Comparison of ENCODE assay signal across 20 cellular contexts in genomic region chr13:70424428-70424827, GRCh38.
DNase-seq lines count a peak whose midpoint lies in the region; ATAC-seq and TF ChIP-seq lines count a peak whose summit lies in the region.
"Had no signal": no experiment of that assay in that cellular context is flagged by ENCODE, and none has a peak within 500 bp of the region (broad histone marks: within the 10 kb centered on the region; RNA-seq: fewer than 3 reads in every experiment).

No MANE protein-coding gene starts in this region.

- no peaks in the 10 kb centered on the region for H3K27me3 Mint-ChIP-seq in T-helper 2 cell treated with Interferon-gamma antibody and Interleukin-4, amounts not matched to agents 5 μg/mL and 100 μg/mL, for 36 hours (ENCODE audit: low read depth)
- H3K27me3 Mint-ChIP-seq in neural progenitor cell (ENCODE audit: insufficient read depth, low read depth) = no peaks in the 10 kb centered on the region
- no peaks in the 10 kb centered on the region for H3K27me3 Mint-ChIP-seq in stimulated activated naive B cell treated with anti-CD40 and anti-IgM and Interleukin-4, amounts not matched to agents 10 μg/mL and 1 μg/mL and 100 μg/mL, for 72 hours
- H3K27me3 Mint-ChIP-seq: CD4-positive, alpha-beta memory T cell had no signal

- H3K27ac ChIP-seq in DND-41 (ENCODE audit: low read length) (peak overlapping the region; percentile 81), neural progenitor cell (no peak overlapping the region), prostate gland (no peak overlapping the region)
- H3K27ac ChIP-seq: adrenal gland, dorsolateral prefrontal cortex, KMS-11 had no signal

- H3K36me3 ChIP-seq in DND-41 (ENCODE audit: insufficient read depth, low read length) = no peaks in the 10 kb centered on the region
- no peaks in the 10 kb centered on the region for H3K36me3 ChIP-seq in neural progenitor cell
- H3K36me3 ChIP-seq in prostate gland = no peaks in the 10 kb centered on the region
- H3K36me3 ChIP-seq: adrenal gland had no signal

- H3K79me2 ChIP-seq in DND-41 (ENCODE audit: insufficient read depth, low read length) (no peaks in the 10 kb centered on the region), neural progenitor cell (ENCODE audit: low read depth) (no peaks in the 10 kb centered on the region)

- WGBS in prostate gland = 85% methylated on average over 7 of the region's 7 CpGs

- no peak for TF ChIP-seq CTCF in DND-41 (IDR thresholded peaks at IDR 0.05; ENCODE audit: borderline replicate concordance, extremely low read depth, low read length, poor library complexity, severe bottlenecking)
- TF ChIP-seq CTCF in neural progenitor cell (IDR thresholded peaks at IDR 0.05) = no peak
- no peak for TF ChIP-seq CTCF in prostate gland (IDR thresholded peaks at IDR 0.05)

- H3K9ac ChIP-seq in DND-41 (ENCODE audit: low read depth, low read length) (peak overlapping the region; percentile 28; the same call in 1 of the 2 replicates), neural progenitor cell (no peak overlapping the region)
- H3K9ac ChIP-seq: KMS-11 had no signal

- H3K4me1 Mint-ChIP-seq in T-helper 2 cell treated with Interferon-gamma antibody and Interleukin-4, amounts not matched to agents 5 μg/mL and 100 μg/mL, for 36 hours (ENCODE audit: low read depth) = no peaks in the 10 kb centered on the region
- no peaks in the 10 kb centered on the region for H3K4me1 Mint-ChIP-seq in neural progenitor cell
- no peaks in the 10 kb centered on the region for H3K4me1 Mint-ChIP-seq in stimulated activated naive B cell treated with anti-CD40 and anti-IgM and Interleukin-4, amounts not matched to agents 10 μg/mL and 1 μg/mL and 100 μg/mL, for 72 hours
- H3K4me1 Mint-ChIP-seq: CD4-positive, alpha-beta memory T cell had no signal

- no peaks in the 10 kb centered on the region for H3K27me3 ChIP-seq in DND-41 (ENCODE audit: insufficient read depth, low read length, poor library complexity)
- H3K27me3 ChIP-seq in neural progenitor cell = no peaks in the 10 kb centered on the region
- H3K27me3 ChIP-seq in prostate gland (replicated peaks; ENCODE audit: insufficient read depth) = no peaks in the 10 kb centered on the region
- H3K27me3 ChIP-seq: adrenal gland had no signal

- peaks cover 15% of the 10 kb centered on the region for H3K9me3 Mint-ChIP-seq in T-helper 2 cell treated with Interferon-gamma antibody and Interleukin-4, amounts not matched to agents 5 μg/mL and 100 μg/mL, for 36 hours
- no peaks in the 10 kb centered on the region for H3K9me3 Mint-ChIP-seq in neural progenitor cell
- peaks cover 0 to 4% of the 10 kb centered on the region in 2 donors for H3K9me3 Mint-ChIP-seq in stimulated activated naive B cell treated with anti-CD40 and anti-IgM and Interleukin-4, amounts not matched to agents 10 μg/mL and 1 μg/mL and 100 μg/mL, for 72 hours

- peak overlapping the region; percentile 45 for H3K4me2 ChIP-seq in DND-41 (ENCODE audit: insufficient read depth, low read length)
- no peak overlapping the region for H3K4me2 ChIP-seq in neural progenitor cell
- H3K4me2 ChIP-seq: KMS-11 had no signal

- H4K20me1 ChIP-seq in DND-41 (ENCODE audit: insufficient read depth, low read length) = no peaks in the 10 kb centered on the region
- no peaks in the 10 kb centered on the region for H4K20me1 ChIP-seq in neural progenitor cell (ENCODE audit: low read depth)

- peak overlapping the region; percentile 26 for H3K27ac Mint-ChIP-seq in T-helper 2 cell treated with Interferon-gamma antibody and Interleukin-4, amounts not matched to agents 5 μg/mL and 100 μg/mL, for 36 hours
- no peak overlapping the region for H3K27ac Mint-ChIP-seq in neural progenitor cell
- H3K27ac Mint-ChIP-seq in stimulated activated naive B cell treated with anti-CD40 and anti-IgM and Interleukin-4, amounts not matched to agents 10 μg/mL and 1 μg/mL and 100 μg/mL, for 72 hours = no peak overlapping the region
- H3K27ac Mint-ChIP-seq: CD4-positive, alpha-beta memory T cell had no signal

- H3K4me3 Mint-ChIP-seq in T-helper 2 cell treated with Interferon-gamma antibody and Interleukin-4, amounts not matched to agents 5 μg/mL and 100 μg/mL, for 36 hours = no peak overlapping the region
- no peak overlapping the region for H3K4me3 Mint-ChIP-seq in neural progenitor cell
- H3K4me3 Mint-ChIP-seq in stimulated activated naive B cell treated with anti-CD40 and anti-IgM and Interleukin-4, amounts not matched to agents 10 μg/mL and 1 μg/mL and 100 μg/mL, for 72 hours = no peak overlapping the region
- H3K4me3 Mint-ChIP-seq: CD4-positive, alpha-beta memory T cell had no signal

- H3K4me1 ChIP-seq in DND-41 (ENCODE audit: insufficient read depth, low read length) (peaks cover 25% of the 10 kb centered on the region), neural progenitor cell (no peaks in the 10 kb centered on the region), prostate gland (replicated peaks) (no peaks in the 10 kb centered on the region)
- H3K4me1 ChIP-seq: adrenal gland had no signal

- intact Hi-C loops in prostate gland (cut with DNase I) = no loop called here

- no peaks in the 10 kb centered on the region for H3F3A ChIP-seq in neural progenitor cell (ENCODE audit: low read depth)

- H2AFZ ChIP-seq in DND-41 (ENCODE audit: low read depth, low read length) (peak overlapping the region; percentile 62), neural progenitor cell (replicated peaks) (peak overlapping the region; percentile 73)

- TF ChIP-seq POLR2A in prostate gland (IDR thresholded peaks at IDR 0.05) = no peak

- H3K4me3 ChIP-seq in DND-41 (ENCODE audit: low read depth in 1 of 2, low read length in 2 of 2) = no peak overlapping the region
- no peak overlapping the region for H3K4me3 ChIP-seq in neural progenitor cell
- H3K4me3 ChIP-seq in prostate gland = no peak overlapping the region
- H3K4me3 ChIP-seq: adrenal gland, dorsolateral prefrontal cortex had no signal

- no peak for ATAC-seq in DND-41 (ENCODE audit: insufficient read depth, low read depth)
- ATAC-seq in stimulated activated naive B cell treated with anti-CD40 and anti-IgM and Interleukin-4, amounts not matched to agents 10 μg/mL and 1 μg/mL and 100 μg/mL, for 72 hours (replicated peaks) = no peak
- ATAC-seq: left ventricle myocardium superior had no signal

- H3K9me3 ChIP-seq in DND-41 (ENCODE audit: insufficient read depth, low read length, severe bottlenecking) (no peaks in the 10 kb centered on the region), neural progenitor cell (ENCODE audit: low read depth) (no peaks in the 10 kb centered on the region), prostate gland (no peaks in the 10 kb centered on the region)

- no peak for DNase-seq in DND-41
- DNase-seq in NCI-H1436 (lab: John Stamatoyannopoulos, UW) = peak; percentile 84
- no peak for DNase-seq in T-helper 2 cell treated with Interferon-gamma antibody and Interleukin-4, amounts not matched to agents 5 μg/mL and 100 μg/mL, for 36 hours (ENCODE audit: low spot score)
- peak; percentile 6 for DNase-seq in neural progenitor cell (ENCODE audit: low spot score)
- DNase-seq in stimulated activated naive B cell treated with anti-CD40 and anti-IgM and Interleukin-4, amounts not matched to agents 10 μg/mL and 1 μg/mL and 100 μg/mL, for 72 hours = no peak
- no peak for DNase-seq in NCI-H2107 treated with DMSO at 0.1 percent for 48 hours (lab: John Stamatoyannopoulos, UW; ENCODE audit: unreplicated experiment)
- DNase-seq in prostate gland (ENCODE audit: low spot score) = no peak
- DNase-seq: activated CD4-positive, alpha-beta T cell treated with anti-CD3 and anti-CD28 coated beads for 48 hours; activated effector memory CD4-positive, alpha-beta T cell treated with anti-CD3 and anti-CD28 coated beads, Interleukin-2, amount 50 U/mL, for 16 hours; adrenal gland; CD4-positive, alpha-beta memory T cell; dorsolateral prefrontal cortex; erythroblast; foreskin melanocyte; left ventricle myocardium superior; NCI-H1105 treated with DMSO at 0.1 percent for 48 hours; NCI-H510A; stimulated activated CD4-positive, alpha-beta T cell treated with anti-CD3 and anti-CD28 coated beads, Interleukin-12 subunit alpha, Interleukin-12 subunit beta, amount 100 ng/mL, for 4 hours; SW 1271 had no signal

- H3K36me3 Mint-ChIP-seq in T-helper 2 cell treated with Interferon-gamma antibody and Interleukin-4, amounts not matched to agents 5 μg/mL and 100 μg/mL, for 36 hours (ENCODE audit: low read depth) = no peaks in the 10 kb centered on the region
- no peaks in the 10 kb centered on the region for H3K36me3 Mint-ChIP-seq in neural progenitor cell
- H3K36me3 Mint-ChIP-seq in stimulated activated naive B cell treated with anti-CD40 and anti-IgM and Interleukin-4, amounts not matched to agents 10 μg/mL and 1 μg/mL and 100 μg/mL, for 72 hours = no peaks in the 10 kb centered on the region
- H3K36me3 Mint-ChIP-seq: CD4-positive, alpha-beta memory T cell had no signal

Comparison
In these comparisons a context has a peak if more than half of its experiments do, and no peak if none do; other contexts are left out.
1. DNase-seq: peak in NCI-H1436 (single experiment) and neural progenitor cell (single experiment); none in DND-41 (single experiment), T-helper 2 cell treated with Interferon-gamma antibody and Interleukin-4, amounts not matched to agents 5 μg/mL and 100 μg/mL, for 36 hours (single experiment), stimulated activated naive B cell treated with anti-CD40 and anti-IgM and Interleukin-4, amounts not matched to agents 10 μg/mL and 1 μg/mL and 100 μg/mL, for 72 hours (single experiment), NCI-H2107 treated with DMSO at 0.1 percent for 48 hours (single experiment) and prostate gland (single experiment).